23 cellular contexts compared by ENCODE assay signal in the genomic region with DNA sequence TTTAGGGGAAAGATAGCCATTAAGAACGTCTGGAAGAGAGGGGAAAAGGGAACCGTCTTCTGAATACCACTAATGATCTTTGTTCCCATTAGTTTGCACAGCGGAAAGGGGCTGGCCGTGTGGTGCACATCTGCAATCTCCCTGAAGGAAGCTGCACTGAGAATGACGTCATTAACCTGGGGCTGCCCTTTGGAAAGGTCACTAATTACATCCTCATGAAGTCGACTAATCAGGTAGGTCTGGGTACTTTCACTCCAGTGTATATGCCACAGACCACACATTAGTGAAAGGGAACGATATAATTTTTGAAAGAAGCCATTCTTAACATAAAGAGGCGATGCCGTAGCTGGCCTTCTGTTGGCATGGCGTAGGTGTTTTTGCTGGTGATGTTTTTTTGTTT.
DNase-seq lines count a peak whose midpoint lies in the region; ATAC-seq, FAIRE-seq and TF ChIP-seq lines count a peak whose summit lies in the region.
"Had no signal": no experiment of that assay in that cellular context is flagged by ENCODE, and none has a peak within 500 bp of the region (broad histone marks: within the 10 kb centered on the region; RNA-seq: fewer than 3 reads in every experiment).

No MANE protein-coding gene starts in this region.

- H3K27ac Mint-ChIP-seq in activated naive CD8-positive, alpha-beta T cell treated with anti-CD3 and anti-CD28 coated beads for 36 hours: peak overlapping the region; percentile 69
- no peak overlapping the region for H3K27ac Mint-ChIP-seq in chondrocyte (ENCODE audit: unreplicated experiment)
- no peak overlapping the region for H3K27ac Mint-ChIP-seq in progenitor cell of endocrine pancreas
- H3K27ac Mint-ChIP-seq: CD14-positive monocyte, H9 had no signal

- ATAC-seq in HepG2 (no peak), right lobe of liver (no peak)

- WGBS in HepG2 (ENCODE audit: low lambda C conversion rate): 39% methylated on average over 10 of the region's 10 CpGs
- 67% methylated on average over 10 of the region's 10 CpGs for WGBS in right lobe of liver (ENCODE audit: insufficient coverage, low coverage, low lambda C conversion rate, missing lambda C conversion rate)

- POLR2A ChIA-PET in HepG2 (lab: Yijun Ruan, JAX): interaction anchor here (0.8 kb wide), 1 partner anchor 99 kb away, joined by 3 read pairs; no protein-coding TSS in a partner anchor

- peaks cover 26% of the 10 kb centered on the region for H3K4me1 Mint-ChIP-seq in activated naive CD8-positive, alpha-beta T cell treated with anti-CD3 and anti-CD28 coated beads for 36 hours
- peaks cover 31% of the 10 kb centered on the region for H3K4me1 Mint-ChIP-seq in chondrocyte (ENCODE audit: low read depth)
- H3K4me1 Mint-ChIP-seq in progenitor cell of endocrine pancreas (ENCODE audit: low read depth): peaks cover 11% of the 10 kb centered on the region

- H3K27me3 ChIP-seq in HepG2 (ENCODE audit: control insufficient read depth in 1 of 2, insufficient read depth in 2 of 2, low read length in 2 of 2) (no peaks in the 10 kb centered on the region; a peak in 1 of 5 replicates), right lobe of liver (no peaks in the 10 kb centered on the region)

- TF ChIP-seq RAD21 in HepG2 (CRISPR knock-in tag; IDR thresholded peaks at IDR 0.05): no peak

- BruUV-seq in HepG2 (replicated peaks; lab: Mats Ljungman, UMichigan): no TSS peak

- H3K9ac ChIP-seq in HepG2 (ENCODE audit: insufficient read depth, low read depth, low read length): no peak overlapping the region
- H3K9ac ChIP-seq: GM23248 had no signal

- no peaks in the 10 kb centered on the region for H3K9me3 Mint-ChIP-seq in activated naive CD8-positive, alpha-beta T cell treated with anti-CD3 and anti-CD28 coated beads for 36 hours
- H3K9me3 Mint-ChIP-seq in chondrocyte (ENCODE audit: low read depth): no peaks in the 10 kb centered on the region
- no peaks in the 10 kb centered on the region for H3K9me3 Mint-ChIP-seq in progenitor cell of endocrine pancreas (ENCODE audit: low read depth)
- H3K9me3 Mint-ChIP-seq: CD14-positive monocyte, H9 had no signal

- no peak for TF ChIP-seq CTCF in HepG2 (CRISPR knock-in tag; IDR thresholded peaks at IDR 0.05)
- TF ChIP-seq CTCF in right lobe of liver (IDR thresholded peaks at IDR 0.05): no peak
- TF ChIP-seq CTCF in chondrocyte (IDR thresholded peaks at IDR 0.05): no peak
- TF ChIP-seq CTCF in progenitor cell of endocrine pancreas (IDR thresholded peaks at IDR 0.05; ENCODE audit: unreplicated experiment): no peak

- no peak for DNase-seq in HepG2 (ENCODE audit: low spot score)
- no peak for DNase-seq in right lobe of liver
- no peak for DNase-seq in activated naive CD8-positive, alpha-beta T cell treated with anti-CD3 and anti-CD28 coated beads for 36 hours
- DNase-seq in left kidney (ENCODE audit: low read depth, low spot score): peak; percentile 23
- no peak for DNase-seq in chondrocyte (ENCODE audit: low spot score)
- DNase-seq in activated CD4-positive, alpha-beta T cell treated with anti-CD3 and anti-CD28 coated beads for 1 hour: no peak
- no peak for DNase-seq in progenitor cell of endocrine pancreas (ENCODE audit: low spot score, unreplicated experiment)
- DNase-seq: DMS79 treated with DMSO at 0.1 percent for 48 hours, GM23248, H9, KG1, NCI-H1092, NCI-H1436, NCI-H187 treated with DMSO at 0.1 percent for 48 hours, NCI-H2107, NCI-H446 treated with DMSO at 0.1 percent for 48 hours, NCI-H526 treated with DMSO at 0.1 percent for 48 hours, PC-9, RPMI8226, SHP77 had no signal

- H4K20me1 ChIP-seq in HepG2 (ENCODE audit: insufficient read depth, low read length): no peaks in the 10 kb centered on the region

- H3K36me3 Mint-ChIP-seq in activated naive CD8-positive, alpha-beta T cell treated with anti-CD3 and anti-CD28 coated beads for 36 hours: no peaks in the 10 kb centered on the region
- peaks cover 3% of the 10 kb centered on the region for H3K36me3 Mint-ChIP-seq in chondrocyte (ENCODE audit: low read depth)
- H3K36me3 Mint-ChIP-seq in progenitor cell of endocrine pancreas (ENCODE audit: insufficient read depth): no peaks in the 10 kb centered on the region
- H3K36me3 Mint-ChIP-seq: CD14-positive monocyte had no signal

- in situ Hi-C loops in HepG2 (cut with HindIII; ENCODE audit: extremely low pct_ligation_motif_present, low pct_unique_long_range_greater_than_20kb): no loop called here

- H3K4me1 ChIP-seq in HepG2 (ENCODE audit: insufficient read depth, low read length): peaks cover 6% of the 10 kb centered on the region
- H3K4me1 ChIP-seq in right lobe of liver: peaks cover 0 to 11% (median 2%) of the 10 kb centered on the region in 4 donors

- no peak overlapping the region for H3K4me2 ChIP-seq in HepG2 (ENCODE audit: low read depth, low read length)
- H3K4me2 ChIP-seq: PC-9 had no signal

- no peak overlapping the region for H3K4me3 ChIP-seq in HepG2 (replicated peaks in 1 of 3; ENCODE audit: insufficient read depth in 1 of 3, low read depth in 2 of 3, low read length in 3 of 3)
- H3K4me3 ChIP-seq in right lobe of liver: no peak overlapping the region
- H3K4me3 ChIP-seq: GM23248, PC-9 had no signal

- no peak overlapping the region for H2AFZ ChIP-seq in HepG2 (ENCODE audit: low read length)
- H2AFZ ChIP-seq: GM23248, PC-9 had no signal

- intact Hi-C loops in HepG2 (cut with micrococcal nuclease; ENCODE audit: unreplicated experiment) (no loop called here), right lobe of liver (cut with DNase I) (no loop called here)

- H3K9me3 ChIP-seq in HepG2 (ENCODE audit: low read length): no peaks in the 10 kb centered on the region
- no peaks in the 10 kb centered on the region for H3K9me3 ChIP-seq in right lobe of liver

- no peaks in the 10 kb centered on the region for H3K79me2 ChIP-seq in HepG2 (ENCODE audit: insufficient read depth, low read length)

- TF ChIP-seq EP300 in HepG2 (IDR thresholded peaks at IDR 0.05; ENCODE audit: low read depth in 2 of 2, low read length in 2 of 2): no peak
- no peak for TF ChIP-seq EP300 in HepG2 (CRISPR knock-in tag; IDR thresholded peaks at IDR 0.05; ENCODE audit: borderline replicate concordance)

- no peaks in the 10 kb centered on the region for H3K27me3 Mint-ChIP-seq in activated naive CD8-positive, alpha-beta T cell treated with anti-CD3 and anti-CD28 coated beads for 36 hours
- no peaks in the 10 kb centered on the region for H3K27me3 Mint-ChIP-seq in chondrocyte (ENCODE audit: low read depth)
- peaks cover 5% of the 10 kb centered on the region for H3K27me3 Mint-ChIP-seq in progenitor cell of endocrine pancreas

- no peak overlapping the region for H3K27ac ChIP-seq in HepG2 (ENCODE audit: extremely low read length, insufficient read depth, low read length)
- no peak overlapping the region for H3K27ac ChIP-seq in right lobe of liver
- H3K27ac ChIP-seq: GM23248, HL-60, PC-9 had no signal

- no peak overlapping the region for H3K4me3 Mint-ChIP-seq in activated naive CD8-positive, alpha-beta T cell treated with anti-CD3 and anti-CD28 coated beads for 36 hours
- H3K4me3 Mint-ChIP-seq in chondrocyte (ENCODE audit: unreplicated experiment) (no peak overlapping the region), progenitor cell of endocrine pancreas (ENCODE audit: low read depth) (no peak overlapping the region)
- H3K4me3 Mint-ChIP-seq: CD14-positive monocyte, H9 had no signal

- no peak for TF ChIP-seq POLR2A in HepG2 (IDR thresholded peaks at IDR 0.05; ENCODE audit: insufficient read depth in 1 of 2, low read depth in 2 of 2, low read length in 2 of 2)
- no peak for TF ChIP-seq POLR2A in right lobe of liver (IDR thresholded peaks at IDR 0.05)

- FAIRE-seq in HepG2 (lab: Jason Lieb, UNC): no peak
- FAIRE-seq: A204.1 had no signal

- CTCF ChIA-PET in HepG2 (lab: Yijun Ruan, JAX; ENCODE audit: low intra/inter-chr PET ratio, low total read pairs): interaction anchor here (0.9 kb wide), 1 partner anchor 241 kb away, joined by 3 read pairs; no protein-coding TSS in a partner anchor

- H3K36me3 ChIP-seq in HepG2 (replicated peaks in 1 of 2; ENCODE audit: control insufficient read depth in 1 of 2, insufficient read depth in 2 of 2, low read length in 2 of 2): no peaks in the 10 kb centered on the region
- no peaks in the 10 kb centered on the region for H3K36me3 ChIP-seq in right lobe of liver

TF ChIP-seq in HepG2, 621 proteins besides CTCF, POLR2A, EP300 and RAD21 (continues in another document):
- TF ChIP-seq CREB1 (IDR thresholded peaks at IDR 0.05) (peak; percentile 95), CREB1 (CRISPR knock-in tag; IDR thresholded peaks at IDR 0.05) (0 out of 2 replicates have a peak, but pooled peaks have one; percentile 23)
